In genomic region chr5:99032234-99033013, GRCh38 we compare ENCODE assay signal across 8 cellular contexts.
DNase-seq lines count a peak whose midpoint lies in the region; ATAC-seq, FAIRE-seq and TF ChIP-seq lines count a peak whose summit lies in the region.

No MANE protein-coding gene starts in this region.

- peak; percentile 97 for TF ChIP-seq RAD21 in K562 (CRISPR knock-in tag; conservative IDR thresholded peaks at IDR 0.05 in 1 of 2, IDR thresholded peaks at IDR 0.05 in 1 of 2)

- intact Hi-C loops in OCI-LY7 (cut with micrococcal nuclease; ENCODE audit: unreplicated experiment), result loop anchor here (1.0 kb wide), 1 partner anchor 126 kb away; no protein-coding TSS in a partner anchor
- intact Hi-C loops in K562 (cut with micrococcal nuclease), result loop anchor here (1.0 to 5.0 kb wide), 6 partner anchors 28 to 195 kb away; partner anchors contain the start of gene CHD1

- no peak for TF ChIP-seq EP300 in K562 (IDR thresholded peaks at IDR 0.05; ENCODE audit: low read length)

- H3K4me2 ChIP-seq in OCI-LY7 (ENCODE audit: low read length) (peak overlapping the region; percentile 54), K562 (ENCODE audit: insufficient read depth, low read length) (peak overlapping the region; percentile 75)

- H2AFZ ChIP-seq in OCI-LY7 (ENCODE audit: low read length) (peak overlapping the region; percentile 56; the same call in 1 of the 2 replicates), K562 (ENCODE audit: low read depth, low read length) (peak overlapping the region; percentile 95)

- no peaks in the 10 kb centered on the region for H3K27me3 ChIP-seq in K562 (ENCODE audit: control insufficient read depth in 2 of 2, insufficient read depth in 2 of 2, low read length in 2 of 2)

- no peaks in the 10 kb centered on the region for H3K9me1 ChIP-seq in K562 (ENCODE audit: control insufficient read depth, insufficient read depth, low read length)

- peak; percentile 24 for ATAC-seq in GM19397 (IDR thresholded peaks at IDR 0.05; ENCODE audit: unreplicated experiment)
- peak; percentile 16 for ATAC-seq in HG03558 (IDR thresholded peaks at IDR 0.05; ENCODE audit: extremely low read depth, unreplicated experiment)
- ATAC-seq in K562, result peak; percentile 84
- no peak for ATAC-seq in HG03457 (IDR thresholded peaks at IDR 0.05; ENCODE audit: unreplicated experiment)

- H3K9me2 ChIP-seq in OCI-LY7 (ENCODE audit: insufficient read depth, low read length), result no peaks in the 10 kb centered on the region

- H3K79me2 ChIP-seq in OCI-LY7 (ENCODE audit: insufficient read depth, low read depth, low read length), result no peaks in the 10 kb centered on the region
- no peaks in the 10 kb centered on the region for H3K79me2 ChIP-seq in K562 (ENCODE audit: control insufficient read depth, insufficient read depth, low read length)

- in situ Hi-C loops in K562 (cut with MboI), result loop anchor here (5.0 to 25.0 kb wide), 2 partner anchors 130 to 1845 kb away; partner anchors contain the start of gene RIOK2

- peak overlapping the region in 1 of 2 experiments; percentile 53; a peak in 1 of 4 replicates for H3K9ac ChIP-seq in K562 (ENCODE audit: insufficient read depth in 1 of 2, low read depth in 2 of 2, low read length in 2 of 2)

- no peak for DNase-seq in D721Med (ENCODE audit: insufficient read length, low spot score)
- DNase-seq in OCI-LY7 (ENCODE audit: low spot score), result peak; percentile 56
- DNase-seq in K562 (ENCODE audit: extremely low read depth in 1 of 4, low spot score in 3 of 4), result peak; percentile 35 to 84 (median 60)
- peak in 36 of 51 donors; percentile 2 to 71 (median 23) for DNase-seq in hypothalamus (lab: John Stamatoyannopoulos, UW)
- peak; percentile 41 for DNase-seq in retinal pigment epithelial cell (ENCODE audit: low read depth)

- H3K9me3 ChIP-seq in OCI-LY7 (ENCODE audit: low read length) (no peaks in the 10 kb centered on the region), K562 (replicated peaks; ENCODE audit: control insufficient read depth, insufficient read depth, low read depth, low read length) (no peaks in the 10 kb centered on the region)

- H3K36me3 ChIP-seq in OCI-LY7 (ENCODE audit: insufficient read depth, low read length) (no peaks in the 10 kb centered on the region), K562 (ENCODE audit: control insufficient read depth, insufficient read depth, low read length) (no peaks in the 10 kb centered on the region)

- CTCF ChIA-PET in OCI-LY7 (lab: Charles Lee; ENCODE audit: unreplicated experiment) (interaction anchor here (1.6 kb wide), 1 partner anchor 128 kb away, joined by 4 read pairs; no protein-coding TSS in a partner anchor), K562 (lab: Yijun Ruan, JAX; ENCODE audit: low intra/inter-chr PET ratio) (interaction anchor here (1.1 to 4.1 kb wide), 4 partner anchors 28 to 129 kb away, joined by 4 to 53 read pairs (median 4); no protein-coding TSS in a partner anchor)

- FAIRE-seq in D721Med (lab: Jason Lieb, UNC) (peak; percentile 61), K562 (lab: Jason Lieb, UNC) (peak; percentile 80)

- POLR2A ChIA-PET in OCI-LY7 (lab: Charles Lee) (no interaction called here), K562 (lab: Yijun Ruan, JAX) (interaction anchor here (1.0 kb wide), 2 partner anchors 12 to 119 kb away, joined by 3 to 4 read pairs; no protein-coding TSS in a partner anchor)

- no peak for TF ChIP-seq POLR2A in K562 (conservative IDR thresholded peaks at IDR 0.05)

- H3K27ac ChIP-seq in OCI-LY7 (ENCODE audit: low read depth, low read length, poor library complexity, severe bottlenecking) (no peak overlapping the region), K562 (ENCODE audit: extremely low read depth, low read depth, low read length) (peak overlapping the region; percentile 58; the same call in 1 of the 3 replicates)

- TF ChIP-seq CTCF in D721Med (IDR thresholded peaks at IDR 0.05; ENCODE audit: insufficient read depth, missing control alignments) (peak; percentile 91), OCI-LY7 (conservative IDR thresholded peaks at IDR 0.05; ENCODE audit: low read length) (peak; percentile 90), K562 (IDR thresholded peaks at IDR 0.05 in 2 of 3, conservative IDR thresholded peaks at IDR 0.05 in 1 of 3; ENCODE audit: insufficient read depth in 2 of 3, low read depth in 1 of 3, low read length in 3 of 3) (peak; percentile 78 to 89 (median 84)), retinal pigment epithelial cell (conservative IDR thresholded peaks at IDR 0.05; ENCODE audit: low read depth, low read length) (peak; percentile 85)

- H3K4me1 ChIP-seq in OCI-LY7 (ENCODE audit: insufficient read depth, low read length, poor library complexity, severe bottlenecking), result peaks cover 11% of the 10 kb centered on the region
- peaks cover 0 to 13% of the 10 kb centered on the region in 2 experiments; a peak in 2 of 5 replicates for H3K4me1 ChIP-seq in K562 (replicated peaks in 1 of 2; ENCODE audit: control insufficient read depth in 2 of 2, insufficient read depth in 2 of 2, low read length in 2 of 2)

- 40% methylated on average over 7 of the region's 7 CpGs for WGBS in K562 (ENCODE audit: insufficient coverage, low coverage, missing lambda C conversion rate)

- H4K20me1 ChIP-seq in OCI-LY7 (ENCODE audit: insufficient read depth, low read length) (peaks cover 10% of the 10 kb centered on the region; the same call in 1 of the 2 replicates), K562 (replicated peaks; ENCODE audit: control insufficient read depth, insufficient read depth, low read length) (no peaks in the 10 kb centered on the region)

- BruUV-seq in OCI-LY7 (replicated peaks; lab: Mats Ljungman, UMichigan) (no TSS peak), K562 (replicated peaks; lab: Mats Ljungman, UMichigan) (no TSS peak)

- H3K4me3 ChIP-seq in OCI-LY7 (ENCODE audit: low read depth, low read length, poor library complexity, severe bottlenecking) (no peak overlapping the region), K562 (no peak overlapping the region), retinal pigment epithelial cell (ENCODE audit: low read length) (no peak overlapping the region)

TF ChIP-seq in K562, 482 proteins besides CTCF, POLR2A, EP300 and RAD21 (continues in another document):
- TF ChIP-seq, protein P1, sequence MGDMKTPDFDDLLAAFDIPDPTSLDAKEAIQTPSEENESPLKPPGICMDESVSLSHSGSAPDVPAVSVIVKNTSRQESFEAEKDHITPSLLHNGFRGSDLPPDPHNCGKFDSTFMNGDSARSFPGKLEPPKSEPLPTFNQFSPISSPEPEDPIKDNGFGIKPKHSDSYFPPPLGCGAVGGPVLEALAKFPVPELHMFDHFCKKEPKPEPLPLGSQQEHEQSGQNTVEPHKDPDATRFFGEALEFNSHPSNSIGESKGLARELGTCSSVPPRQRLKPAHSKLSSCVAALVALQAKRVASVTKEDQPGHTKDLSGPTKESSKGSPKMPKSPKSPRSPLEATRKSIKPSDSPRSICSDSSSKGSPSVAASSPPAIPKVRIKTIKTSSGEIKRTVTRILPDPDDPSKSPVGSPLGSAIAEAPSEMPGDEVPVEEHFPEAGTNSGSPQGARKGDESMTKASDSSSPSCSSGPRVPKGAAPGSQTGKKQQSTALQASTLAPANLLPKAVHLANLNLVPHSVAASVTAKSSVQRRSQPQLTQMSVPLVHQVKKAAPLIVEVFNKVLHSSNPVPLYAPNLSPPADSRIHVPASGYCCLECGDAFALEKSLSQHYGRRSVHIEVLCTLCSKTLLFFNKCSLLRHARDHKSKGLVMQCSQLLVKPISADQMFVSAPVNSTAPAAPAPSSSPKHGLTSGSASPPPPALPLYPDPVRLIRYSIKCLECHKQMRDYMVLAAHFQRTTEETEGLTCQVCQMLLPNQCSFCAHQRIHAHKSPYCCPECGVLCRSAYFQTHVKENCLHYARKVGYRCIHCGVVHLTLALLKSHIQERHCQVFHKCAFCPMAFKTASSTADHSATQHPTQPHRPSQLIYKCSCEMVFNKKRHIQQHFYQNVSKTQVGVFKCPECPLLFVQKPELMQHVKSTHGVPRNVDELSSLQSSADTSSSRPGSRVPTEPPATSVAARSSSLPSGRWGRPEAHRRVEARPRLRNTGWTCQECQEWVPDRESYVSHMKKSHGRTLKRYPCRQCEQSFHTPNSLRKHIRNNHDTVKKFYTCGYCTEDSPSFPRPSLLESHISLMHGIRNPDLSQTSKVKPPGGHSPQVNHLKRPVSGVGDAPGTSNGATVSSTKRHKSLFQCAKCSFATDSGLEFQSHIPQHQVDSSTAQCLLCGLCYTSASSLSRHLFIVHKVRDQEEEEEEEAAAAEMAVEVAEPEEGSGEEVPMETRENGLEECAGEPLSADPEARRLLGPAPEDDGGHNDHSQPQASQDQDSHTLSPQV (IDR thresholded peaks at IDR 0.05), result peak; percentile 42; the same call in 1 of the 2 replicates
- TF ChIP-seq ARID2 (IDR thresholded peaks at IDR 0.05), result peak; percentile 65
- 0 out of 2 replicates have a peak, but pooled peaks have one; percentile 57 for TF ChIP-seq ARID3A (IDR thresholded peaks at IDR 0.05; ENCODE audit: borderline replicate concordance, low read depth, low read length)
- TF ChIP-seq NR2C1 (IDR thresholded peaks at IDR 0.05), result peak; percentile 94
- TF ChIP-seq NR2C1 (tag; IDR thresholded peaks at IDR 0.05), result peak; percentile 95
